ENCODE assay signal across 2 cellular contexts in genomic region chr10:87237244-87237643, GRCh38. TPM values are rescaled to one million over a fixed set of nuclear protein-coding genes. Genes with fewer than 3 reads are reported as not detected.
"Had no signal": no experiment of that assay in that cellular context is flagged by ENCODE, and none has a peak within 500 bp of the region (broad histone marks: within the 10 kb centered on the region; RNA-seq: fewer than 3 reads in every experiment).

No MANE protein-coding gene starts in this region.

RNA-seq across cellular contexts. Expression of gene NUTM2A, which starts 12.0 kb away (rescaled TPM):
- total RNA-seq: GM23338 had no signal
- polyA plus RNA-seq: IgD-negative memory B cell had no signal
